Comparison of ENCODE assay signal across 11 cellular contexts in genomic region chr3:96259-96658, GRCh38.
"Had no signal": no experiment of that assay in that cellular context is flagged by ENCODE, and none has a peak within 500 bp of the region (broad histone marks: within the 10 kb centered on the region; RNA-seq: fewer than 3 reads in every experiment).

No MANE protein-coding gene starts in this region.

- H3K4me3 Mint-ChIP-seq: GM23338, H9, HFFc6, IgD-negative memory B cell had no signal

- H3K9ac ChIP-seq: KMS-11 had no signal

- H2AFZ ChIP-seq: GM23338 had no signal

- H3K4me3 ChIP-seq: GM23338 had no signal

- H3K9me3 Mint-ChIP-seq: H9, IgD-negative memory B cell had no signal

- DNase-seq: H9, HCEC 1CT, HFFc6, KBM-7 had no signal

- FAIRE-seq: H1, H54, HTR-8/SVneo had no signal

- H3K27ac ChIP-seq: HL-60, KMS-11 had no signal

- ATAC-seq: GM23338 had no signal

- H3K4me2 ChIP-seq: GM23338, KMS-11 had no signal

- H3K4me1 Mint-ChIP-seq: GM23338, IgD-negative memory B cell had no signal

- H3K27ac Mint-ChIP-seq: GM23338, H9, HFFc6, IgD-negative memory B cell had no signal
